In the genomic region with DNA sequence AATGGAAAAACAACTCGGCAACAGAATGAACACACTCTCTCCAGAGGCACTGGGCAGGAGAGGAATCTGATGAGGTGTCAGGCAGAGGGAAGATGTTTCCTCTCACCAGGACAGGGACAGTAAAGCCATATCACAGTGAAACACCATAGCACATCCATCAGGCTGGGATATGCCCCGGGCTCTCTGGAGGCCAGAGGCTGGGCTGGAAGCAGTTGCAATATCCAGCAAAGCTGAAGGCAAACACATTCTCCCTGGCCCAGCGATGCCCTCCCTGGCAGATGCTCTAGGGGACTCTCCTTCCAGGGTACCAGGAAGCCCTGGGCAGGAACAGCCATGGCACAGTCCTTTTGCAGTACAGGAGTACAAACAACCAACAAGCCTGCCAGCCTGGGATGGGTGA, we compare ENCODE assay signal across 20 cellular contexts. TPM values are rescaled to one million over a fixed set of nuclear protein-coding genes. Genes with fewer than 3 reads are reported as not detected.
"Had no signal": no experiment of that assay in that cellular context is flagged by ENCODE, and none has a peak within 500 bp of the region (broad histone marks: within the 10 kb centered on the region; RNA-seq: fewer than 3 reads in every experiment).

No MANE protein-coding gene starts in this region.

- H3K27ac ChIP-seq: pancreas, sigmoid colon, transverse colon, uterus, VCaP had no signal

- H3K9me3 Mint-ChIP-seq: activated CD4-positive, alpha-beta T cell treated with anti-CD3 and anti-CD28 coated beads, Interleukin-2, amount 10 ng/mL, durations not matched to agents 7 days and 5 days; activated naive CD4-positive, alpha-beta T cell treated with anti-CD3 and anti-CD28 coated beads, Interleukin-2, amount 50 U/mL, for 24 hours; activated T-helper 1 cell treated with anti-CD3 and anti-CD28 coated beads, Interleukin-12 subunit alpha, Interleukin-12 subunit beta, Interleukin-2, Interleukin-4 antibody, amounts not matched to agents 30 ng/mL and 10 ng/mL and 1 ng/mL, durations not matched to agents 14 hours and 24 hours and 36 hours; naive thymus-derived CD4-positive, alpha-beta T cell; stimulated activated naive B cell treated with anti-CD40 and anti-IgM and Interleukin-4, amounts not matched to agents 10 μg/mL and 1 μg/mL and 100 μg/mL, for 72 hours; T-cell; T-helper 2 cell treated with Interferon-gamma antibody and Interleukin-4, amounts not matched to agents 5 μg/mL and 100 μg/mL, for 36 hours had no signal

- H3K36me3 Mint-ChIP-seq: activated naive CD4-positive, alpha-beta T cell treated with anti-CD3 and anti-CD28 coated beads, Interleukin-2, amount 50 U/mL, for 24 hours; naive thymus-derived CD4-positive, alpha-beta T cell; stimulated activated naive B cell treated with anti-CD40 and anti-IgM and Interleukin-4, amounts not matched to agents 10 μg/mL and 1 μg/mL and 100 μg/mL, for 72 hours; T-cell had no signal

- DNase-seq: activated CD4-positive, alpha-beta T cell treated with anti-CD3 and anti-CD28 coated beads, Interleukin-2, amount 10 ng/mL, durations not matched to agents 7 days and 5 days; activated CD8-positive, alpha-beta T cell treated with anti-CD3 and anti-CD28 coated beads, Interleukin-2, amount 10 ng/mL, durations not matched to agents 7 days and 5 days; activated gamma-delta T cell; adrenal gland; naive thymus-derived CD4-positive, alpha-beta T cell; pancreas; sigmoid colon; stimulated activated CD4-positive, alpha-beta T cell treated with anti-CD3 and anti-CD28 coated beads, Interleukin-15, amount 100 ng/mL, for 24 hours; stimulated activated naive B cell treated with anti-CD40 and anti-IgM and Interleukin-4, amounts not matched to agents 10 μg/mL and 1 μg/mL and 100 μg/mL, for 72 hours; T-cell; transverse colon; uterus had no signal

- H3K36me3 ChIP-seq: adrenal gland, pancreas, sigmoid colon, transverse colon, uterus had no signal

- ATAC-seq: activated CD4-positive, CD25-positive, alpha-beta regulatory T cell treated with anti-CD3 and anti-CD28 coated beads, Interleukin-2, amount 50 U/mL, for 24 hours; activated CD8-positive, alpha-beta T cell treated with anti-CD3 and anti-CD28 coated beads, Interleukin-2, amount 10 ng/mL, durations not matched to agents 7 days and 5 days; left lobe of liver; naive thymus-derived CD4-positive, alpha-beta T cell; pancreas; stimulated activated naive B cell treated with anti-CD40 and anti-IgM and Interleukin-4, amounts not matched to agents 10 μg/mL and 1 μg/mL and 100 μg/mL, for 72 hours; T-cell had no signal

- H3K9me3 ChIP-seq: adrenal gland, pancreas, sigmoid colon, transverse colon, uterus had no signal

- H3K27me3 ChIP-seq: adrenal gland, pancreas, sigmoid colon, transverse colon, uterus had no signal

- H3K4me1 ChIP-seq: uterus had no signal

- H3K4me3 Mint-ChIP-seq: activated CD4-positive, alpha-beta T cell treated with anti-CD3 and anti-CD28 coated beads, Interleukin-2, amount 10 ng/mL, durations not matched to agents 7 days and 5 days; activated CD8-positive, alpha-beta T cell treated with anti-CD3 and anti-CD28 coated beads, Interleukin-2, amount 10 ng/mL, durations not matched to agents 7 days and 5 days; activated naive CD4-positive, alpha-beta T cell treated with anti-CD3 and anti-CD28 coated beads, Interleukin-2, amount 50 U/mL, for 24 hours; activated T-helper 1 cell treated with anti-CD3 and anti-CD28 coated beads, Interleukin-12 subunit alpha, Interleukin-12 subunit beta, Interleukin-2, Interleukin-4 antibody, amounts not matched to agents 30 ng/mL and 10 ng/mL and 1 ng/mL, durations not matched to agents 14 hours and 24 hours and 36 hours; naive thymus-derived CD4-positive, alpha-beta T cell; stimulated activated naive B cell treated with anti-CD40 and anti-IgM and Interleukin-4, amounts not matched to agents 10 μg/mL and 1 μg/mL and 100 μg/mL, for 72 hours; T-cell; T-helper 2 cell treated with Interferon-gamma antibody and Interleukin-4, amounts not matched to agents 5 μg/mL and 100 μg/mL, for 36 hours had no signal

- H3K4me3 ChIP-seq: adrenal gland, lung, pancreas, sigmoid colon, smooth muscle cell, transverse colon, uterus had no signal

- H3K4me2 ChIP-seq: smooth muscle cell had no signal

- H3K4me1 Mint-ChIP-seq: activated CD4-positive, alpha-beta T cell treated with anti-CD3 and anti-CD28 coated beads, Interleukin-2, amount 10 ng/mL, durations not matched to agents 7 days and 5 days had no signal

- H3K27me3 Mint-ChIP-seq: activated naive CD4-positive, alpha-beta T cell treated with anti-CD3 and anti-CD28 coated beads, Interleukin-2, amount 50 U/mL, for 24 hours; stimulated activated naive B cell treated with anti-CD40 and anti-IgM and Interleukin-4, amounts not matched to agents 10 μg/mL and 1 μg/mL and 100 μg/mL, for 72 hours had no signal

- H3K27ac Mint-ChIP-seq: activated CD4-positive, alpha-beta T cell treated with anti-CD3 and anti-CD28 coated beads, Interleukin-2, amount 10 ng/mL, durations not matched to agents 7 days and 5 days; activated CD8-positive, alpha-beta T cell treated with anti-CD3 and anti-CD28 coated beads, Interleukin-2, amount 10 ng/mL, durations not matched to agents 7 days and 5 days; activated naive CD4-positive, alpha-beta T cell treated with anti-CD3 and anti-CD28 coated beads, Interleukin-2, amount 50 U/mL, for 24 hours; activated T-helper 1 cell treated with anti-CD3 and anti-CD28 coated beads, Interleukin-12 subunit alpha, Interleukin-12 subunit beta, Interleukin-2, Interleukin-4 antibody, amounts not matched to agents 30 ng/mL and 10 ng/mL and 1 ng/mL, durations not matched to agents 14 hours and 24 hours and 36 hours; stimulated activated naive B cell treated with anti-CD40 and anti-IgM and Interleukin-4, amounts not matched to agents 10 μg/mL and 1 μg/mL and 100 μg/mL, for 72 hours; T-cell; T-helper 2 cell treated with Interferon-gamma antibody and Interleukin-4, amounts not matched to agents 5 μg/mL and 100 μg/mL, for 36 hours had no signal

RNA-seq across cellular contexts. Expression of gene RSPH14, which starts 11.1 kb away (rescaled TPM):
- total RNA-seq: activated T-helper 1 cell treated with anti-CD3 and anti-CD28 coated beads, Interleukin-12 subunit alpha, Interleukin-12 subunit beta, Interleukin-2, Interleukin-4 antibody, amounts not matched to agents 30 ng/mL and 10 ng/mL and 1 ng/mL, durations not matched to agents 14 hours and 24 hours and 36 hours; smooth muscle cell had no signal
